Comparison of ENCODE assay signal across 8 cellular contexts in genomic region chr3:50272911-50273688, GRCh38. TPM values are rescaled to one million over a fixed set of nuclear protein-coding genes. Genes with fewer than 3 reads are reported as not detected.
A peak's percentile ranks its signal among the peaks of the same experiment; 100 is the strongest.
DNase-seq lines count a peak whose midpoint lies in the region; ATAC-seq and TF ChIP-seq lines count a peak whose summit lies in the region.

No MANE protein-coding gene starts in this region.

- peak overlapping the region; percentile 47 for H3K4me2 ChIP-seq in trophoblast cell (ENCODE audit: low read length)

- TF ChIP-seq CTCF in LNCaP clone FGC (IDR thresholded peaks at IDR 0.05; ENCODE audit: control insufficient read depth, extremely low read depth, insufficient read depth) (peak; percentile 95), cardiac muscle cell (IDR thresholded peaks at IDR 0.05; ENCODE audit: low read depth, low read length) (peak; percentile 93), tibial nerve (IDR thresholded peaks at IDR 0.05) (peak; percentile 98 to 100 (median 98))

- no CpG with 5 or more reads among the region's 61 CpGs for WGBS in trophoblast cell (ENCODE audit: extremely low coverage, insufficient coverage, insufficient read length)
- 0 to 4% methylated on average over 32 to 56 of the region's 61 CpGs for WGBS in tibial nerve, 2 donors

- H3K79me1 ChIP-seq in trophoblast cell (ENCODE audit: low read length): peaks cover 4% of the 10 kb centered on the region

- peak overlapping the region; percentile 4 for H3K14ac ChIP-seq in trophoblast cell (ENCODE audit: low read length)

- H3K4me3 ChIP-seq in LNCaP clone FGC (ENCODE audit: low read depth, low read length): peak overlapping the region; percentile 42
- no peak overlapping the region for H3K4me3 ChIP-seq in cardiac muscle cell
- H3K4me3 ChIP-seq in trophoblast cell (ENCODE audit: low read depth, low read length): no peak overlapping the region
- peak overlapping the region; percentile 16 to 50 (median 30) for H3K4me3 ChIP-seq in tibial nerve

- H3K9ac ChIP-seq in trophoblast cell (ENCODE audit: low read length): peak overlapping the region; percentile 21

- ATAC-seq in GM21786 (IDR thresholded peaks at IDR 0.05; ENCODE audit: unreplicated experiment): peak; percentile 93
- ATAC-seq in activated naive CD4-positive, alpha-beta T cell treated with anti-CD3 and anti-CD28 coated beads, Interleukin-2, amount 50 U/mL, for 72 hours: peak; percentile 88 to 96

- TF ChIP-seq POLR2A in tibial nerve (IDR thresholded peaks at IDR 0.05): peak in 1 of 2 donors; percentile 2

- no peaks in the 10 kb centered on the region for H3K9me3 Mint-ChIP-seq in activated naive CD4-positive, alpha-beta T cell treated with anti-CD3 and anti-CD28 coated beads, Interleukin-2, amount 50 U/mL, for 72 hours

- peak; percentile 23 to 85 for TF ChIP-seq EP300 in tibial nerve (IDR thresholded peaks at IDR 0.05)

- no peak overlapping the region for H3K23ac ChIP-seq in trophoblast cell (ENCODE audit: low read length)

- no peaks in the 10 kb centered on the region for H3K36me3 Mint-ChIP-seq in activated naive CD4-positive, alpha-beta T cell treated with anti-CD3 and anti-CD28 coated beads, Interleukin-2, amount 50 U/mL, for 72 hours

- H2BK120ac ChIP-seq in trophoblast cell (ENCODE audit: insufficient read depth, low read length, poor library complexity): no peak overlapping the region

- H3K27me3 ChIP-seq in cardiac muscle cell (peaks cover 35% of the 10 kb centered on the region), trophoblast cell (ENCODE audit: insufficient read depth, low read length) (peaks cover 11% of the 10 kb centered on the region), tibial nerve (peaks cover 0 to 15% of the 10 kb centered on the region in 2 donors)

- H3K4ac ChIP-seq in trophoblast cell (ENCODE audit: low read depth, low read length): no peak overlapping the region

- H4K8ac ChIP-seq in trophoblast cell (ENCODE audit: low read depth, low read length): peak overlapping the region; percentile 23

- DNase-seq in Daoy (ENCODE audit: low read depth) (peak; percentile 85), LNCaP clone FGC (ENCODE audit: low read depth) (peak; percentile 33), SKM-1 (lab: John Stamatoyannopoulos, UW; ENCODE audit: unreplicated experiment) (peak; percentile 58), cardiac muscle cell (ENCODE audit: low read depth in 1 of 2, low spot score in 1 of 2) (peak; percentile 77 to 87), trophoblast cell (peak; percentile 89 to 99), tibial nerve (ENCODE audit: low spot score in 2 of 2) (peak; percentile 85 to 95)
- peak; percentile 88 to 99 for DNase-seq in activated naive CD4-positive, alpha-beta T cell treated with anti-CD3 and anti-CD28 coated beads, Interleukin-2, amount 50 U/mL, for 72 hours (ENCODE audit: low spot score in 2 of 2)

- H3K4me1 ChIP-seq in cardiac muscle cell (ENCODE audit: low read depth) (no peaks in the 10 kb centered on the region), trophoblast cell (ENCODE audit: control insufficient read depth in 1 of 2, insufficient read depth in 2 of 2, low read length in 2 of 2) (peaks cover 25 to 32% of the 10 kb centered on the region in 2 experiments), tibial nerve (peaks cover 0 to 88% (median 58%) of the 10 kb centered on the region in 4 donors)

- H2AK5ac ChIP-seq in trophoblast cell (ENCODE audit: low read length): peak overlapping the region; percentile 11

- peak overlapping the region; percentile 9 for H2BK12ac ChIP-seq in trophoblast cell (ENCODE audit: low read length)

- H3K27ac ChIP-seq in cardiac muscle cell: no peak overlapping the region
- no peak overlapping the region for H3K27ac ChIP-seq in trophoblast cell (ENCODE audit: low read depth, low read length)
- H3K27ac ChIP-seq in tibial nerve: peak overlapping the region; percentile 85 to 98 (median 97)

- no peak overlapping the region for H2BK5ac ChIP-seq in trophoblast cell (ENCODE audit: low read depth, low read length, poor library complexity)

- H3K36me3 ChIP-seq in cardiac muscle cell (no peaks in the 10 kb centered on the region), trophoblast cell (ENCODE audit: control insufficient read depth in 1 of 2, insufficient read depth in 2 of 2, low read length in 2 of 2) (no peaks in the 10 kb centered on the region), tibial nerve (peaks cover 0 to 19% (median 0%) of the 10 kb centered on the region in 3 donors)

- peak overlapping the region; percentile 34 for H4K91ac ChIP-seq in trophoblast cell (ENCODE audit: low read depth, low read length)

- H2AFZ ChIP-seq in trophoblast cell (ENCODE audit: insufficient read depth, low read length, poor library complexity): peak overlapping the region; percentile 9

- H3K9me3 ChIP-seq in cardiac muscle cell (ENCODE audit: low read depth): no peaks in the 10 kb centered on the region
- peaks cover 10% of the 10 kb centered on the region for H3K9me3 ChIP-seq in trophoblast cell (ENCODE audit: insufficient read depth, low read depth, low read length)
- H3K9me3 ChIP-seq in tibial nerve: no peaks in the 10 kb centered on the region

- H3K27ac Mint-ChIP-seq in activated naive CD4-positive, alpha-beta T cell treated with anti-CD3 and anti-CD28 coated beads, Interleukin-2, amount 50 U/mL, for 72 hours: peak overlapping the region in 1 of 2 donors; percentile 53

- no peak overlapping the region for H4K12ac ChIP-seq in trophoblast cell (ENCODE audit: low read depth, low read length)

- no peaks in the 10 kb centered on the region for H3K79me2 ChIP-seq in trophoblast cell (ENCODE audit: control insufficient read depth, insufficient read depth, low read length, poor library complexity)

- H3K18ac ChIP-seq in trophoblast cell (ENCODE audit: low read length): peak overlapping the region; percentile 6

RNA-seq across cellular contexts. Expression of gene SEMA3B, which starts 4.2 kb away (rescaled TPM):
- total RNA-seq in Daoy (2014; rRNA removed; shearing (Covaris generic)): 2.6 and 5.0 TPM in 2 replicates
- total RNA-seq in activated naive CD4-positive, alpha-beta T cell treated with anti-CD3 and anti-CD28 coated beads, Interleukin-2, amount 50 U/mL, for 72 hours: 1 to 10 TPM in 1 of 2 donors, under 1 TPM in 1; 0.77 to 4.1 TPM
- total RNA-seq in cardiac muscle cell (16.7 and 25.9 TPM in 2 replicates), tibial nerve (100 to 1,000 TPM; 251 to 334 (median 261) TPM)
- polyA plus RNA-seq in cardiac muscle cell: 20.6 and 23.1 TPM in 2 replicates
- polyA plus RNA-seq in trophoblast cell (2013): 1.8 and 2.0 TPM in 2 replicates

RNA-seq across cellular contexts. Expression of gene LSMEM2, which starts 5.8 kb away (rescaled TPM):
- 1.1 TPM in 1 of 2 replicates, not detected in the other for total RNA-seq in Daoy (2014; rRNA removed; shearing (Covaris generic))
- total RNA-seq in activated naive CD4-positive, alpha-beta T cell treated with anti-CD3 and anti-CD28 coated beads, Interleukin-2, amount 50 U/mL, for 72 hours: not detected
- total RNA-seq in cardiac muscle cell (26.4 and 29.2 TPM in 2 replicates), tibial nerve (1 to 10 TPM; 2.0 to 3.1 (median 2.5) TPM)
- 16.4 and 18.1 TPM in 2 replicates for polyA plus RNA-seq in cardiac muscle cell
- 0.06 and 0.08 TPM in 2 replicates for polyA plus RNA-seq in trophoblast cell (2013)

RNA-seq across cellular contexts. Expression of gene IFRD2, which starts 19.1 kb away (rescaled TPM):
- total RNA-seq in Daoy (2014; rRNA removed; shearing (Covaris generic)): 83.4 and 96.4 TPM in 2 replicates
- 100 to 1,000 TPM in 1 of 2 donors, 10 to 100 TPM in 1; 63.8 to 100 TPM for total RNA-seq in activated naive CD4-positive, alpha-beta T cell treated with anti-CD3 and anti-CD28 coated beads, Interleukin-2, amount 50 U/mL, for 72 hours
- total RNA-seq in cardiac muscle cell: 61.0 and 75.3 TPM in 2 replicates
- polyA plus RNA-seq in cardiac muscle cell: 106 and 110 TPM in 2 replicates
- 36.9 and 37.3 TPM in 2 replicates for polyA plus RNA-seq in trophoblast cell (2013)
- 100 to 1,000 TPM in 1 of 4 donors, 10 to 100 TPM in 3; 42.0 to 129 (median 56.2) TPM for total RNA-seq in tibial nerve

RNA-seq across cellular contexts. Expression of gene HYAL3, which starts 26.1 kb away (rescaled TPM):
- 2.6 and 3.7 TPM in 2 replicates for total RNA-seq in Daoy (2014; rRNA removed; shearing (Covaris generic))
- total RNA-seq in activated naive CD4-positive, alpha-beta T cell treated with anti-CD3 and anti-CD28 coated beads, Interleukin-2, amount 50 U/mL, for 72 hours: 1 to 10 TPM; 4.3 to 6.6 TPM
- total RNA-seq in cardiac muscle cell (3.6 and 6.4 TPM in 2 replicates), tibial nerve (10 to 100 TPM in 1 of 4 donors, 1 to 10 TPM in 3; 1.2 to 17.9 (median 1.8) TPM)
- polyA plus RNA-seq in cardiac muscle cell: 2.4 and 6.2 TPM in 2 replicates
- polyA plus RNA-seq in trophoblast cell (2013): 10.8 and 11.2 TPM in 2 replicates

RNA-seq across cellular contexts. Expression of gene NAA80, which starts 26.1 kb away (rescaled TPM):
- 0.95 and 1.9 TPM in 2 replicates for total RNA-seq in Daoy (2014; rRNA removed; shearing (Covaris generic))
- total RNA-seq in activated naive CD4-positive, alpha-beta T cell treated with anti-CD3 and anti-CD28 coated beads, Interleukin-2, amount 50 U/mL, for 72 hours: 10 to 100 TPM; 19.4 to 26.0 TPM
- total RNA-seq in cardiac muscle cell: 28.5 and 40.4 TPM in 2 replicates
- polyA plus RNA-seq in cardiac muscle cell: 35.6 and 39.0 TPM in 2 replicates
- polyA plus RNA-seq in trophoblast cell (2013): 17.6 and 17.7 TPM in 2 replicates
- total RNA-seq in tibial nerve: 10 to 100 TPM; 12.6 to 24.3 (median 15.9) TPM

Comparison
In these comparisons a context has a peak if more than half of its experiments do, and no peak if none do; other contexts are left out.
1. DNase-seq: peak in every context shown above with its lines; median percentile 94 in trophoblast cell; 94 in activated naive CD4-positive, alpha-beta T cell treated with anti-CD3 and anti-CD28 coated beads, Interleukin-2, amount 50 U/mL, for 72 hours; 90 in tibial nerve; 85 in Daoy; 82 in cardiac muscle cell; 58 in SKM-1; 33 in LNCaP clone FGC.
2. H3K4me3 ChIP-seq: peak in LNCaP clone FGC (single experiment) and tibial nerve (4 of 4); none in cardiac muscle cell (single experiment) and trophoblast cell (single experiment).
3. H3K27ac ChIP-seq: peak in tibial nerve (4 of 4); none in cardiac muscle cell (single experiment) and trophoblast cell (single experiment).
4. Peak in every context shown above with its lines, with median percentiles within 50 percentile points of each other: CTCF ChIP-seq.